ENCODE assay signal across 1 cellular context in genomic region chr20:48002517-48002970, GRCh38.
TF ChIP-seq lines count a peak whose summit lies in the region.

No MANE protein-coding gene starts in this region.

TF ChIP-seq in GM12878, 131 proteins besides CTCF, POLR2A, EP300 and RAD21 (continued from another document and continues in another):
- TF ChIP-seq CUX1 (IDR thresholded peaks at IDR 0.05; ENCODE audit: insufficient replicate concordance, low read depth, low read length) (peak; percentile 26), NFIC (IDR thresholded peaks at IDR 0.05; ENCODE audit: low read depth, low read length) (peak; percentile 98), CBX5 (IDR thresholded peaks at IDR 0.05; ENCODE audit: low read depth) (peak; percentile 78), FOXK2 (IDR thresholded peaks at IDR 0.05) (no peak), TCF7 (IDR thresholded peaks at IDR 0.05; ENCODE audit: borderline replicate concordance) (0 out of 2 replicates have a peak, but pooled peaks have one; percentile 4), IKZF1 (conservative IDR thresholded peaks at IDR 0.05) (peak; percentile 88), GABPA (IDR thresholded peaks at IDR 0.05; ENCODE audit: low read depth) (0 out of 2 replicates have a peak, but pooled peaks have one; percentile 35), PML (IDR thresholded peaks at IDR 0.05; ENCODE audit: low read length) (peak; percentile 88), ZNF274 (IDR thresholded peaks at IDR 0.05; ENCODE audit: insufficient read depth, insufficient read length) (no peak), REST (IDR thresholded peaks at IDR 0.05; ENCODE audit: low read depth, low read length) (0 out of 2 replicates have a peak, but pooled peaks have one; percentile 17), E4F1 (IDR thresholded peaks at IDR 0.05; ENCODE audit: borderline replicate concordance, partially characterized antibody) (no peak), NFXL1 (IDR thresholded peaks at IDR 0.05; ENCODE audit: borderline replicate concordance) (no peak), TAF1 (IDR thresholded peaks at IDR 0.05; ENCODE audit: borderline replicate concordance, low read depth, low read length) (peak; percentile 30; the same call in 1 of the 2 replicates), RFX5 (IDR thresholded peaks at IDR 0.05; ENCODE audit: low read depth, low read length) (no peak), JUNB (IDR thresholded peaks at IDR 0.05) (peak; percentile 93), ATF2 (IDR thresholded peaks at IDR 0.05; ENCODE audit: low read length) (peak; percentile 97), KLF5 (IDR thresholded peaks at IDR 0.05; ENCODE audit: partially characterized antibody) (peak; percentile 64), NR2F1 (conservative IDR thresholded peaks at IDR 0.05) (no peak; the same call in 1 of the 2 replicates), TARDBP (IDR thresholded peaks at IDR 0.05; ENCODE audit: borderline replicate concordance) (no peak), ZNF687 (IDR thresholded peaks at IDR 0.05) (no peak), MLLT1 (IDR thresholded peaks at IDR 0.05) (peak; percentile 69; the same call in 1 of the 2 replicates), CREB1 (IDR thresholded peaks at IDR 0.05; ENCODE audit: low read depth) (peak; percentile 69), SP1 (IDR thresholded peaks at IDR 0.05; ENCODE audit: low read depth, low read length) (peak; percentile 49), CHD4 (IDR thresholded peaks at IDR 0.05) (no peak), KDM1A (IDR thresholded peaks at IDR 0.05; ENCODE audit: borderline replicate concordance) (no peak), BCL3 (IDR thresholded peaks at IDR 0.05; ENCODE audit: borderline replicate concordance, insufficient read depth, low read depth, low read length, poor library complexity, severe bottlenecking) (peak; percentile 98), POLR2AphosphoS2 (IDR thresholded peaks at IDR 0.05; ENCODE audit: low read depth, low read length) (no peak), NRF1 (conservative IDR thresholded peaks at IDR 0.05; ENCODE audit: low read depth, low read length) (no peak), SMAD1 (IDR thresholded peaks at IDR 0.05; ENCODE audit: low read depth, partially characterized antibody) (peak; percentile 27), CBX3 (IDR thresholded peaks at IDR 0.05; ENCODE audit: borderline replicate concordance, low read depth) (no peak), JUND (IDR thresholded peaks at IDR 0.05; ENCODE audit: low read depth, low read length) (no peak), MAX (IDR thresholded peaks at IDR 0.05; ENCODE audit: low read depth, low read length) (no peak), SPI1 (IDR thresholded peaks at IDR 0.05; ENCODE audit: borderline replicate concordance, insufficient read depth, low read depth, low read length) (peak; percentile 98), RUNX3 (IDR thresholded peaks at IDR 0.05; ENCODE audit: low read length) (peak; percentile 92)
